In genomic region chr19:2992333-2992732, GRCh38 we compare ENCODE assay signal across 1 cellular context. TPM values are rescaled to one million over a fixed set of nuclear protein-coding genes. Genes with fewer than 3 reads are reported as not detected.
"Had no signal": no experiment of that assay in that cellular context is flagged by ENCODE, and none has a peak within 500 bp of the region (broad histone marks: within the 10 kb centered on the region; RNA-seq: fewer than 3 reads in every experiment).

No MANE protein-coding gene starts in this region.

RNA-seq across cellular contexts. Expression of gene TLE6, which starts 15.0 kb away (rescaled TPM):
- total RNA-seq: skeletal muscle tissue had no signal
